In genomic region chr12:67305544-67305943, GRCh38 we compare ENCODE assay signal across 33 cellular contexts.
"Had no signal": no experiment of that assay in that cellular context is flagged by ENCODE, and none has a peak within 500 bp of the region (broad histone marks: within the 10 kb centered on the region; RNA-seq: fewer than 3 reads in every experiment).

No MANE protein-coding gene starts in this region.

- H3K9me3 Mint-ChIP-seq: activated CD4-positive, alpha-beta memory T cell treated with anti-CD3 and anti-CD28 coated beads for 36 hours; activated CD4-positive, alpha-beta T cell treated with anti-CD3 and anti-CD28 coated beads, Interleukin-2, amount 10 ng/mL, durations not matched to agents 24 days and 14 days; activated naive CD4-positive, alpha-beta T cell treated with anti-CD3 and anti-CD28 coated beads for 36 hours; activated naive CD4-positive, alpha-beta T cell treated with anti-CD3 and anti-CD28 coated beads, Interleukin-2, amount 50 U/mL, for 24 hours; activated naive CD8-positive, alpha-beta T cell treated with anti-CD3 and anti-CD28 coated beads for 36 hours; activated naive CD8-positive, alpha-beta T cell treated with anti-CD3 and anti-CD28 coated beads, Interleukin-2, amount 50 U/mL, for 24 hours; activated T-helper 17 cell treated with anti-CD3 and anti-CD28 coated beads, Interleukin-2, amount 50 U/mL, for 72 hours; brain; central memory CD8-positive, alpha-beta T cell; dendritic cell treated with granulocyte-macrophage colony-stimulating factor and Interleukin-4, amounts not matched to agents 40 ng/mL and 50 ng/mL, for 4 days; endodermal cell had no signal

- H3K27me3 Mint-ChIP-seq: activated CD4-positive, alpha-beta memory T cell treated with anti-CD3 and anti-CD28 coated beads for 36 hours; activated CD4-positive, alpha-beta T cell treated with anti-CD3 and anti-CD28 coated beads for 36 hours; activated CD4-positive, alpha-beta T cell treated with anti-CD3 and anti-CD28 coated beads, Interleukin-2, amount 10 ng/mL, durations not matched to agents 24 days and 14 days; activated CD8-positive, alpha-beta memory T cell treated with anti-CD3 and anti-CD28 coated beads, Interleukin-2, amount 10 ng/mL, durations not matched to agents 7 days and 5 days; activated naive CD4-positive, alpha-beta T cell treated with anti-CD3 and anti-CD28 coated beads, Interleukin-2, amount 50 U/mL, for 24 hours; activated naive CD8-positive, alpha-beta T cell treated with anti-CD3 and anti-CD28 coated beads for 36 hours; activated naive CD8-positive, alpha-beta T cell treated with anti-CD3 and anti-CD28 coated beads, Interleukin-2, amount 50 U/mL, for 24 hours; activated T-helper 17 cell treated with anti-CD3 and anti-CD28 coated beads, Interleukin-2, amount 50 U/mL, for 72 hours; brain; central memory CD8-positive, alpha-beta T cell; dendritic cell treated with granulocyte-macrophage colony-stimulating factor and Interleukin-4, amounts not matched to agents 40 ng/mL and 50 ng/mL, for 4 days had no signal

- FAIRE-seq: bronchial epithelial cell had no signal

- H3K4me3 Mint-ChIP-seq: activated CD4-positive, alpha-beta memory T cell treated with anti-CD3 and anti-CD28 coated beads for 36 hours; activated CD4-positive, alpha-beta T cell treated with anti-CD3 and anti-CD28 coated beads for 36 hours; activated CD4-positive, alpha-beta T cell treated with anti-CD3 and anti-CD28 coated beads, Interleukin-2, amount 10 ng/mL, durations not matched to agents 24 days and 14 days; activated CD8-positive, alpha-beta memory T cell treated with anti-CD3 and anti-CD28 coated beads, Interleukin-2, amount 10 ng/mL, durations not matched to agents 7 days and 5 days; activated CD8-positive, alpha-beta T cell treated with anti-CD3 and anti-CD28 coated beads, Interleukin-2, amount 10 ng/mL, durations not matched to agents 7 days and 5 days; activated naive CD4-positive, alpha-beta T cell treated with anti-CD3 and anti-CD28 coated beads for 36 hours; activated naive CD4-positive, alpha-beta T cell treated with anti-CD3 and anti-CD28 coated beads, Interleukin-2, amount 50 U/mL, for 24 hours; activated naive CD8-positive, alpha-beta T cell treated with anti-CD3 and anti-CD28 coated beads for 36 hours; activated naive CD8-positive, alpha-beta T cell treated with anti-CD3 and anti-CD28 coated beads, Interleukin-2, amount 50 U/mL, for 24 hours; activated T-helper 17 cell treated with anti-CD3 and anti-CD28 coated beads, Interleukin-2, amount 50 U/mL, for 72 hours; brain; central memory CD8-positive, alpha-beta T cell; dendritic cell treated with granulocyte-macrophage colony-stimulating factor and Interleukin-4, amounts not matched to agents 40 ng/mL and 50 ng/mL, for 4 days; endodermal cell had no signal

- H3K4me3 ChIP-seq: adrenal gland, ascending aorta, coronary artery, dorsolateral prefrontal cortex, esophagus muscularis mucosa, gastrocnemius medialis, heart left ventricle had no signal

- ATAC-seq: activated CD4-positive, alpha-beta T cell treated with anti-CD3 and anti-CD28 coated beads for 36 hours; activated CD8-positive, alpha-beta memory T cell treated with anti-CD3 and anti-CD28 coated beads, Interleukin-2, amount 10 ng/mL, durations not matched to agents 7 days and 5 days; activated CD8-positive, alpha-beta T cell treated with anti-CD3 and anti-CD28 coated beads, Interleukin-2, amount 10 ng/mL, durations not matched to agents 7 days and 5 days; activated naive CD8-positive, alpha-beta T cell treated with anti-CD3 and anti-CD28 coated beads, Interleukin-2, amount 50 U/mL, for 24 hours; activated T-helper 17 cell treated with anti-CD3 and anti-CD28 coated beads, Interleukin-2, amount 50 U/mL, for 72 hours; foreskin keratinocyte; gastrocnemius medialis; heart left ventricle had no signal

- H3K4me1 ChIP-seq: adrenal gland, ascending aorta, esophagus muscularis mucosa, foreskin keratinocyte, heart left ventricle had no signal

- H3K4me1 Mint-ChIP-seq: activated CD4-positive, alpha-beta T cell treated with anti-CD3 and anti-CD28 coated beads for 36 hours; activated CD4-positive, alpha-beta T cell treated with anti-CD3 and anti-CD28 coated beads, Interleukin-2, amount 10 ng/mL, durations not matched to agents 24 days and 14 days; activated CD8-positive, alpha-beta memory T cell treated with anti-CD3 and anti-CD28 coated beads, Interleukin-2, amount 10 ng/mL, durations not matched to agents 7 days and 5 days; activated naive CD8-positive, alpha-beta T cell treated with anti-CD3 and anti-CD28 coated beads, Interleukin-2, amount 50 U/mL, for 24 hours had no signal

- H3K9me3 ChIP-seq: adrenal gland, ascending aorta, esophagus muscularis mucosa, gastrocnemius medialis, heart left ventricle had no signal

- H3K27me3 ChIP-seq: adrenal gland, ascending aorta, dorsolateral prefrontal cortex, esophagus muscularis mucosa, foreskin keratinocyte, gastrocnemius medialis, heart left ventricle had no signal

- H3K27ac Mint-ChIP-seq: activated CD4-positive, alpha-beta T cell treated with anti-CD3 and anti-CD28 coated beads, Interleukin-2, amount 10 ng/mL, durations not matched to agents 24 days and 14 days; activated CD8-positive, alpha-beta memory T cell treated with anti-CD3 and anti-CD28 coated beads, Interleukin-2, amount 10 ng/mL, durations not matched to agents 7 days and 5 days; activated CD8-positive, alpha-beta T cell treated with anti-CD3 and anti-CD28 coated beads, Interleukin-2, amount 10 ng/mL, durations not matched to agents 7 days and 5 days; activated naive CD4-positive, alpha-beta T cell treated with anti-CD3 and anti-CD28 coated beads for 36 hours; activated naive CD4-positive, alpha-beta T cell treated with anti-CD3 and anti-CD28 coated beads, Interleukin-2, amount 50 U/mL, for 24 hours; activated naive CD8-positive, alpha-beta T cell treated with anti-CD3 and anti-CD28 coated beads for 36 hours; activated naive CD8-positive, alpha-beta T cell treated with anti-CD3 and anti-CD28 coated beads, Interleukin-2, amount 50 U/mL, for 24 hours; activated T-helper 17 cell treated with anti-CD3 and anti-CD28 coated beads, Interleukin-2, amount 50 U/mL, for 72 hours; dendritic cell treated with granulocyte-macrophage colony-stimulating factor and Interleukin-4, amounts not matched to agents 40 ng/mL and 50 ng/mL, for 4 days; endodermal cell had no signal

- DNase-seq: activated CD4-positive, alpha-beta memory T cell treated with anti-CD3 and anti-CD28 coated beads for 36 hours; activated CD4-positive, alpha-beta T cell treated with anti-CD3 and anti-CD28 coated beads for 36 hours; activated CD4-positive, alpha-beta T cell treated with anti-CD3 and anti-CD28 coated beads, Interleukin-2, amount 10 ng/mL, durations not matched to agents 24 days and 14 days; activated CD4-positive, CD25-positive, alpha-beta regulatory T cell; activated CD4-positive, CD25-positive, alpha-beta regulatory T cell treated with anti-CD3 and anti-CD28 coated beads, Interleukin-2, amount 50 U/mL, for 72 hours; activated CD8-positive, alpha-beta memory T cell treated with anti-CD3 and anti-CD28 coated beads, Interleukin-2, amount 10 ng/mL, durations not matched to agents 7 days and 5 days; activated CD8-positive, alpha-beta memory T cell treated with anti-CD3 and anti-CD28 coated beads, Interleukin-2, amount 50 U/mL, for 4 hours; activated CD8-positive, alpha-beta T cell treated with anti-CD3 and anti-CD28 coated beads, Interleukin-2, amount 10 ng/mL, durations not matched to agents 7 days and 5 days; activated effector memory CD4-positive, alpha-beta T cell treated with Interleukin-2 at 50 U/mL for 16 hours; activated gamma-delta T cell treated with Interleukin-2 at 50 U/mL for 16 hours; activated naive CD4-positive, alpha-beta T cell treated with anti-CD3 and anti-CD28 coated beads for 36 hours; activated naive CD8-positive, alpha-beta T cell treated with anti-CD3 and anti-CD28 coated beads for 36 hours; activated naive CD8-positive, alpha-beta T cell treated with anti-CD3 and anti-CD28 coated beads, Interleukin-2, amount 50 U/mL, for 24 hours; activated T-cell treated with anti-CD3 and anti-CD28 coated beads, Interleukin-2, amount 50 U/mL, for 1 hour; adrenal gland; dorsolateral prefrontal cortex; effector memory CD4-positive, alpha-beta T cell; endodermal cell; erythroblast; foreskin keratinocyte; gastrocnemius medialis; glutamatergic neuron; heart left ventricle; T-helper 2 cell had no signal

- H3K27ac ChIP-seq: adrenal gland, ascending aorta, coronary artery, dorsolateral prefrontal cortex, esophagus muscularis mucosa, foreskin keratinocyte, gastrocnemius medialis, heart left ventricle had no signal
